In the genomic region with DNA sequence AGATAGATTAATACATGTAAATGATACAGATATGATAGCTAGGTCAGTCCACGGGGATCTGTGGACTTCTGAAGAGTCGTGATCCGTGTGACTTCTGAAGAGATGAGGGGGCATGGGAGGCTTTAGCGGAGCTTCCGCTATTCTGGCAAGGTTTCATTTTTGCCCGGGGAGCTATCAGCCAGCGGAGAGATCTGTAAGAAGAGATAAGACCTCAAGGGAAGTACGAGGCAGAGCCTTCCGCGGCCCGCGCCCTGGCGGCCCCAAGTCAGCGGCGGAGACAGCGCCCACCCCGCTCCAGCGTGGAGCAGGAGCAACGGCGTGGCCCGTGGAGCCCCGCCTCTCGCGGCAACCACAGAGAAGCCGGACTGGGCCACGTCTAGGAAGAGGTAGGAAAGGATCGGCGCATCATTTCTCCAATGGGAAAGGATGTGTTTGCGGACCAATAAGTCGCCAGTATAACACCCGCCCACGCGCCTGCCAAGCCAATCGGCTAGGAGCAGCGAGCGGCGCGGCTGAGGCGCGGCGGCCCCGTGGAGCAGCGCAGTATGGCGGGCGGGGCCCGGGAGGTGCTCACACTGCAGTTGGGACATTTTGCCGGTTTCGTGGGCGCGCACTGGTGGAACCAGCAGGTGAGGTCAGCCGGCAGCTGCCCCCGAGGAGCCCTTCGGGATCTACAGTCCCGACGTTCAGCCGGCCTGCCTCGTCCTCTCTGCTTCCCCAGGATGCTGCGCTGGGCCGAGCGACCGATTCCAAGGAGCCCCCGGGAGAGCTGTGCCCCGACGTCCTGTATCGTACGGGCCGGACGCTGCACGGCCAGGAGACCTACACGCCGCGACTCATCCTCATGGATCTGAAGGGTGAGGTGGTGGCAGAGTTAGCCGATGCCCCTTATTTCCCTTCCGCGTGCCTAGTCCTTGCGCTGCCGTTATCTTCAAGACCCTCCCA, we compare ENCODE assay signal across 8 cellular contexts. TPM values are rescaled to one million over a fixed set of nuclear protein-coding genes. Genes with fewer than 3 reads are reported as not detected.
DNase-seq lines count a peak whose midpoint lies in the region; ATAC-seq, FAIRE-seq and TF ChIP-seq lines count a peak whose summit lies in the region.
"Not testable (repeated sequence)": the region's sequence is repeated elsewhere in the genome, so short reads cannot be mapped to it uniquely, and the experiment has no call there.

No MANE protein-coding gene starts in this region.

- peak; percentile 99 for DNase-seq in NCI-H1694 (lab: John Stamatoyannopoulos, UW)
- peak; percentile 97 for DNase-seq in right atrium auricular region (ENCODE audit: low spot score)
- DNase-seq in psoas muscle: peak; percentile 96 to 97
- DNase-seq in urothelium cell line (ENCODE audit: low spot score): peak; percentile 87

- H3K4me1 ChIP-seq in right atrium auricular region, psoas muscle: not testable (repeated sequence)

- peak; percentile 92 for ATAC-seq in GM18498 (IDR thresholded peaks at IDR 0.05; ENCODE audit: unreplicated experiment)
- peak; percentile 90 for ATAC-seq in HG02885 (IDR thresholded peaks at IDR 0.05; ENCODE audit: poor library complexity, unreplicated experiment)
- ATAC-seq in psoas muscle: peak; percentile 97 to 98 (median 97)

- peaks cover 11% of the 10 kb centered on the region for H3K36me3 Mint-ChIP-seq in T-helper 1 cell treated with Interleukin-12 subunit alpha and Interleukin-12 subunit beta and Interleukin-4 antibody, amounts not matched to agents 30 μg/mL and 1 μg/mL, for 36 hours (ENCODE audit: low read depth)

- not testable (repeated sequence) for TF ChIP-seq CTCF in right atrium auricular region (IDR thresholded peaks at IDR 0.05); psoas muscle (IDR thresholded peaks at IDR 0.05)

- intact Hi-C loops in psoas muscle (cut with DNase I): not testable (repeated sequence)

- not testable (repeated sequence) for H3K9me3 Mint-ChIP-seq in T-helper 1 cell treated with Interleukin-12 subunit alpha and Interleukin-12 subunit beta and Interleukin-4 antibody, amounts not matched to agents 30 μg/mL and 1 μg/mL, for 36 hours

- not testable (repeated sequence) for H3K9me3 ChIP-seq in right atrium auricular region, psoas muscle

- peak; percentile 74 for FAIRE-seq in urothelium cell line (lab: Jason Lieb, UNC)

- not testable (repeated sequence) for H3K4me1 Mint-ChIP-seq in T-helper 1 cell treated with Interleukin-12 subunit alpha and Interleukin-12 subunit beta and Interleukin-4 antibody, amounts not matched to agents 30 μg/mL and 1 μg/mL, for 36 hours (ENCODE audit: low read depth)

- H3K27ac Mint-ChIP-seq in T-helper 1 cell treated with Interleukin-12 subunit alpha and Interleukin-12 subunit beta and Interleukin-4 antibody, amounts not matched to agents 30 μg/mL and 1 μg/mL, for 36 hours: peak overlapping the region; percentile 84

- H3K27ac ChIP-seq in angular gyrus (ENCODE audit: low read depth, low read length) (peak overlapping the region; percentile 70), right atrium auricular region (peak overlapping the region; percentile 53 to 70), psoas muscle (peak overlapping the region; percentile 47)

- not testable (repeated sequence) for H3K27me3 Mint-ChIP-seq in T-helper 1 cell treated with Interleukin-12 subunit alpha and Interleukin-12 subunit beta and Interleukin-4 antibody, amounts not matched to agents 30 μg/mL and 1 μg/mL, for 36 hours (ENCODE audit: low read depth)

- H3K4me3 ChIP-seq in right atrium auricular region: peak overlapping the region; percentile 40 to 65
- peak overlapping the region; percentile 70 for H3K4me3 ChIP-seq in psoas muscle

- peak overlapping the region; percentile 93 for H3K4me3 Mint-ChIP-seq in T-helper 1 cell treated with Interleukin-12 subunit alpha and Interleukin-12 subunit beta and Interleukin-4 antibody, amounts not matched to agents 30 μg/mL and 1 μg/mL, for 36 hours

- peaks cover 13% of the 10 kb centered on the region for H3K36me3 ChIP-seq in right atrium auricular region
- peaks cover 2 to 17% of the 10 kb centered on the region in 2 donors for H3K36me3 ChIP-seq in psoas muscle (ENCODE audit: insufficient read depth in 1 of 2, low read depth in 1 of 2)

- H3K27me3 ChIP-seq in right atrium auricular region; psoas muscle (ENCODE audit: insufficient read depth in 3 of 3, low read length in 2 of 3): not testable (repeated sequence)

- 0 to 1% (median 0%) methylated on average over 30 to 48 of the region's 77 CpGs for WGBS in psoas muscle, 3 donors

RNA-seq across cellular contexts. Expression of a gene that starts 56.7 kb away (rescaled TPM):
- total RNA-seq in right atrium auricular region (100 to 1,000 TPM in 1 of 2 donors, 10 to 100 TPM in 1; 76.8 to 120 TPM), psoas muscle (100 to 1,000 TPM in 2 of 4 donors, 10 to 100 TPM in 2; 82.3 to 120 (median 96.1) TPM)
- 100 to 1,000 TPM; 108 to 145 (median 137) TPM for polyA plus RNA-seq in psoas muscle

RNA-seq across cellular contexts. Expression of a gene that starts 57.0 kb away (rescaled TPM):
- total RNA-seq in right atrium auricular region (10 to 100 TPM; 54.0 to 90.8 TPM), psoas muscle (100 to 1,000 TPM in 1 of 4 donors, 10 to 100 TPM in 3; 68.4 to 102 (median 86.8) TPM)
- polyA plus RNA-seq in psoas muscle: 100 to 1,000 TPM in 1 of 3 donors, 10 to 100 TPM in 2; 58.3 to 105 (median 60.6) TPM

Comparison
In these comparisons a context has a peak if more than half of its experiments do, and no peak if none do; other contexts are left out.
1. Peak in every context shown above with its lines: DNase-seq, ATAC-seq, H3K4me3 ChIP-seq and H3K27ac ChIP-seq.